In the genomic region with DNA sequence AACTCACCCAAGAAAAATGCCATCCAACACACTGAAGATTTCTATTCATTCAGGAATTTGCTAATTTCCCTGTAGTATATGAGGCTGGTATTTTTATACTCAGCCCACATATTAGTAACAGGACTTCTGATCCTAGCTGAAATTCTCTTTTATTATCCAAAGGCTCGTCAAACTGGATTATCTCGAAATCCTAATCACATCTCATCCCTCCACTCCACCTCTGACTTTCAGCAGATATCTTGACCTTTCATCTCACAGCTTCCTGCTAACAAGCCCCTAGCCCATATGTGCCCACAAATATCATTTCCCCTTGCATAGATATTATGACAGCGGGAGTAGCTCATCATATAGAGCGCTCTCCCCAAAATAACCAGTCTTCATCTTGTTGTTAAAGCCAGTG, we compare ENCODE assay signal across 21 cellular contexts.
DNase-seq lines count a peak whose midpoint lies in the region; ATAC-seq and TF ChIP-seq lines count a peak whose summit lies in the region.
"Had no signal": no experiment of that assay in that cellular context is flagged by ENCODE, and none has a peak within 500 bp of the region (broad histone marks: within the 10 kb centered on the region; RNA-seq: fewer than 3 reads in every experiment).

No MANE protein-coding gene starts in this region.

- H3K27me3 ChIP-seq in PC-9 (ENCODE audit: insufficient read depth, low read depth) = peaks cover 43% of the 10 kb centered on the region
- H3K27me3 ChIP-seq in adrenal gland = no peaks in the 10 kb centered on the region
- H3K27me3 ChIP-seq: BE2C; BLaER1 treated with 17β-estradiol and CSF1 and Interleukin-3, amounts not matched to agents 10 nM and 100 nM had no signal

- intact Hi-C loops in PC-9 (cut with micrococcal nuclease; ENCODE audit: unreplicated experiment) (no loop called here), adrenal gland (cut with DNase I) (no loop called here)

- H3K79me2 ChIP-seq in PC-9 (ENCODE audit: low read depth) = no peaks in the 10 kb centered on the region

- H3F3A ChIP-seq in PC-9 (ENCODE audit: insufficient read depth, low read depth) = no peaks in the 10 kb centered on the region

- H3K9me3 ChIP-seq in PC-9 (ENCODE audit: insufficient read depth, low read depth) = no peaks in the 10 kb centered on the region
- H3K9me3 ChIP-seq in adrenal gland (replicated peaks in 1 of 3) = no peaks in the 10 kb centered on the region
- H3K9me3 ChIP-seq: A549; BE2C; BLaER1 treated with 17β-estradiol and CSF1 and Interleukin-3, amounts not matched to agents 10 nM and 100 nM had no signal

- no TSS peak for BruUV-seq in PC-9 (replicated peaks; lab: Mats Ljungman, UMichigan)

- no peaks in the 10 kb centered on the region for H4K20me1 ChIP-seq in PC-9 (ENCODE audit: insufficient read depth)
- H4K20me1 ChIP-seq: BLaER1 treated with 17β-estradiol and CSF1 and Interleukin-3, amounts not matched to agents 10 nM and 100 nM had no signal

- 0 out of 2 replicates have a peak overlapping the region, but pooled peaks have one; percentile 10 for H2AFZ ChIP-seq in PC-9
- H2AFZ ChIP-seq: GM23248 had no signal

- POLR2A ChIA-PET in PC-9 (lab: Charles Lee; ENCODE audit: unreplicated experiment) = no interaction called here

- TF ChIP-seq POLR2A in adrenal gland (IDR thresholded peaks at IDR 0.05) = no peak

- ATAC-seq in esophagus mucosa = peak; percentile 12
- ATAC-seq in HG03175 (IDR thresholded peaks at IDR 0.05; ENCODE audit: unreplicated experiment) = no peak
- ATAC-seq in HG03097 (IDR thresholded peaks at IDR 0.05; ENCODE audit: low FRiP score, unreplicated experiment) = no peak
- ATAC-seq: A549 had no signal

- H3K4me3 ChIP-seq in PC-9 (no peak overlapping the region), adrenal gland (no peak overlapping the region)
- H3K4me3 ChIP-seq: A549; BLaER1 treated with 17β-estradiol and CSF1 and Interleukin-3, amounts not matched to agents 10 nM and 100 nM; GM23248 had no signal

- H3K4me2 ChIP-seq in PC-9 = no peak overlapping the region
- H3K4me2 ChIP-seq: A549; BLaER1 treated with 17β-estradiol and CSF1 and Interleukin-3, amounts not matched to agents 10 nM and 100 nM had no signal

- DNase-seq in NCI-H69 (lab: John Stamatoyannopoulos, UW) (peak; percentile 14), PC-9 (no peak), renal cortical epithelial cell (ENCODE audit: low read depth) (peak; percentile 34), adrenal gland (no peak)
- DNase-seq: 8988T; ACHN; AML-193; BE2C; CD4-positive, alpha-beta T cell; CD8-positive, alpha-beta memory T cell; DMS53; DMS79 treated with DMSO at 0.1 percent for 48 hours; GF-D8; GM23248; H7; HCEC 1CT had no signal

- H3K4me1 ChIP-seq in PC-9 (replicated peaks; ENCODE audit: insufficient read depth) (no peaks in the 10 kb centered on the region), adrenal gland (replicated peaks in 1 of 2) (no peaks in the 10 kb centered on the region)
- H3K4me1 ChIP-seq: A549; BE2C; BLaER1 treated with 17β-estradiol and CSF1 and Interleukin-3, amounts not matched to agents 10 nM and 100 nM had no signal

- H3K27ac ChIP-seq in PC-9 (no peak overlapping the region), adrenal gland (no peak overlapping the region)
- H3K27ac ChIP-seq: A549; BLaER1 treated with 17β-estradiol and CSF1 and Interleukin-3, amounts not matched to agents 10 nM and 100 nM; GM23248 had no signal

- CTCF ChIA-PET in PC-9 (lab: Charles Lee) = no interaction called here

- 76 to 82% (median 78%) methylated on average over 4 of the region's 4 CpGs for WGBS in adrenal gland, 4 donors

- TF ChIP-seq CTCF in PC-9 (conservative IDR thresholded peaks at IDR 0.05) = no peak
- TF ChIP-seq CTCF in adrenal gland (IDR thresholded peaks at IDR 0.05) = no peak

- H3K9me2 ChIP-seq in PC-9 (ENCODE audit: insufficient read depth) = no peaks in the 10 kb centered on the region

- H3K36me3 ChIP-seq in PC-9 (ENCODE audit: low read depth) (no peaks in the 10 kb centered on the region), adrenal gland (replicated peaks in 1 of 2) (no peaks in the 10 kb centered on the region)
- H3K36me3 ChIP-seq: BE2C; BLaER1 treated with 17β-estradiol and CSF1 and Interleukin-3, amounts not matched to agents 10 nM and 100 nM had no signal

Comparison
In these comparisons a context has a peak if more than half of its experiments do, and no peak if none do; other contexts are left out.
1. DNase-seq: peak in NCI-H69 (single experiment) and renal cortical epithelial cell (single experiment); none in PC-9 (0 of 2) and adrenal gland (0 of 7).